Comparison of ENCODE assay signal across 9 cellular contexts in genomic region chr19:18606281-18607221, GRCh38. TPM values are rescaled to one million over a fixed set of nuclear protein-coding genes. Genes with fewer than 3 reads are reported as not detected.
DNase-seq lines count a peak whose midpoint lies in the region; TF ChIP-seq lines count a peak whose summit lies in the region.
"Had no signal": no experiment of that assay in that cellular context is flagged by ENCODE, and none has a peak within 500 bp of the region (broad histone marks: within the 10 kb centered on the region; RNA-seq: fewer than 3 reads in every experiment).

Gene CRLF1 (minus strand): TSS chr19:18606799. CDS start chr19:18606656, 143 bp downstream.

- H3K4me3 ChIP-seq in HEK293 (ENCODE audit: low read depth, low read length) (peak within 1 kb of the TSS; percentile 41), suprapubic skin (peak within 1 kb of the TSS; percentile 52), uterus (no peak within 1 kb of the TSS)

- DNase-seq in MCF 10A (ENCODE audit: unreplicated experiment) (no peak), iPS-NIHi11 (ENCODE audit: low spot score) (peak; percentile 50), suprapubic skin (ENCODE audit: low spot score in 2 of 2) (no peak), NCI-H187 treated with DMSO at 0.1 percent for 48 hours (lab: John Stamatoyannopoulos, UW) (no peak), uterus (no peak)
- DNase-seq in activated naive CD8-positive, alpha-beta T cell treated with anti-CD3 and anti-CD28 coated beads for 36 hours: no peak
- no peak for DNase-seq in activated CD4-positive, alpha-beta T cell treated with anti-CD3 and anti-CD28 coated beads for 1 hour
- DNase-seq: midbrain had no signal

- POLR2A ChIA-PET in HEK293 (lab: Yijun Ruan, JAX) (interaction anchor here (0.6 to 1.8 kb wide), 4 partner anchors 14 to 226 kb away, joined by 3 to 4 read pairs (median 4); no protein-coding TSS in a partner anchor), MCF 10A (lab: Yijun Ruan, JAX) (interaction anchor here (0.6 to 1.4 kb wide), 2 partner anchors 17 to 48 kb away, joined by 3 to 6 read pairs; partner anchors contain the start of gene REX1BD)

- TF ChIP-seq CTCF in HEK293 (tag by site-specific recombination; IDR thresholded peaks at IDR 0.05) (no peak), MCF 10A (IDR thresholded peaks at IDR 0.05; ENCODE audit: unreplicated experiment) (no peak), suprapubic skin (IDR thresholded peaks at IDR 0.05) (no peak), uterus (IDR thresholded peaks at IDR 0.05) (no peak)

- no peaks in the 10 kb centered on the region for H3K36me3 Mint-ChIP-seq in MCF 10A (ENCODE audit: insufficient read depth, unreplicated experiment)
- no peaks in the 10 kb centered on the region for H3K36me3 Mint-ChIP-seq in activated naive CD8-positive, alpha-beta T cell treated with anti-CD3 and anti-CD28 coated beads for 36 hours

- intact Hi-C loops in MCF 10A (cut with micrococcal nuclease) (no loop called here), uterus (cut with DNase I; ENCODE audit: low total_unique reads) (no loop called here)

- H3K36me3 ChIP-seq in HEK293 (ENCODE audit: control insufficient read depth in 2 of 2, insufficient read depth in 1 of 2, low read length in 2 of 2): no peaks in the 10 kb centered on the region
- H3K36me3 ChIP-seq in suprapubic skin: no peaks in the 10 kb centered on the region
- H3K36me3 ChIP-seq in uterus: no peaks in the 10 kb centered on the region

- peaks cover 5% of the 10 kb centered on the region for H3K4me1 Mint-ChIP-seq in MCF 10A (ENCODE audit: insufficient read depth, unreplicated experiment)
- H3K4me1 Mint-ChIP-seq in activated naive CD8-positive, alpha-beta T cell treated with anti-CD3 and anti-CD28 coated beads for 36 hours: peaks cover 7% of the 10 kb centered on the region

- CTCF ChIA-PET in HEK293 (lab: Yijun Ruan, JAX) (interaction anchor here (0.6 to 2.0 kb wide), 2 partner anchors 46 to 241 kb away, joined by 3 to 4 read pairs; no protein-coding TSS in a partner anchor), MCF 10A (lab: Yijun Ruan, JAX) (interaction anchor here (1.5 kb wide), 1 partner anchor 18 kb away, joined by 3 read pairs; the partner anchor contains the start of gene REX1BD)

- 2% methylated on average over 5 of the region's 116 CpGs for WGBS in suprapubic skin

- no peak for TF ChIP-seq EP300 in suprapubic skin (IDR thresholded peaks at IDR 0.05)

- H3K27ac Mint-ChIP-seq in MCF 10A (ENCODE audit: low read depth, unreplicated experiment): peak within 1 kb of the TSS; percentile 40
- no peak within 1 kb of the TSS for H3K27ac Mint-ChIP-seq in activated naive CD8-positive, alpha-beta T cell treated with anti-CD3 and anti-CD28 coated beads for 36 hours

- H3K9me3 Mint-ChIP-seq in MCF 10A (ENCODE audit: unreplicated experiment): no peaks in the 10 kb centered on the region
- H3K9me3 Mint-ChIP-seq in activated naive CD8-positive, alpha-beta T cell treated with anti-CD3 and anti-CD28 coated beads for 36 hours: no peaks in the 10 kb centered on the region

- H3K4me1 ChIP-seq in HEK293 (ENCODE audit: control insufficient read depth, insufficient read depth, low read length): no peaks in the 10 kb centered on the region; the same call in 1 of the 2 replicates
- peaks cover 55% of the 10 kb centered on the region for H3K4me1 ChIP-seq in suprapubic skin
- H3K4me1 ChIP-seq in uterus: peaks cover 0 to 21% of the 10 kb centered on the region in 2 donors

- H3K27ac ChIP-seq in HEK293 (ENCODE audit: extremely low read depth, low read depth, low read length) (no peak within 1 kb of the TSS), suprapubic skin (no peak within 1 kb of the TSS), uterus (no peak within 1 kb of the TSS)

- no peak for TF ChIP-seq POLR2A in suprapubic skin (IDR thresholded peaks at IDR 0.05)
- no peak for TF ChIP-seq POLR2A in uterus (IDR thresholded peaks at IDR 0.05)

- BruUV-seq in MCF 10A (replicated peaks; lab: Mats Ljungman, UMichigan): no TSS peak

- H3K27me3 Mint-ChIP-seq in MCF 10A (ENCODE audit: insufficient read depth, unreplicated experiment): peaks cover 56% of the 10 kb centered on the region
- H3K27me3 Mint-ChIP-seq in activated naive CD8-positive, alpha-beta T cell treated with anti-CD3 and anti-CD28 coated beads for 36 hours: peaks cover 77% of the 10 kb centered on the region

- H3K9me3 ChIP-seq in HEK293 (ENCODE audit: control insufficient read depth, insufficient read depth, low read depth, low read length): no peaks in the 10 kb centered on the region
- no peaks in the 10 kb centered on the region for H3K9me3 ChIP-seq in suprapubic skin
- no peaks in the 10 kb centered on the region for H3K9me3 ChIP-seq in uterus

- H3K4me3 Mint-ChIP-seq in MCF 10A (ENCODE audit: unreplicated experiment): peak within 1 kb of the TSS; percentile 72
- no peak within 1 kb of the TSS for H3K4me3 Mint-ChIP-seq in activated naive CD8-positive, alpha-beta T cell treated with anti-CD3 and anti-CD28 coated beads for 36 hours

- H3K27me3 ChIP-seq in suprapubic skin (peaks cover 78% of the 10 kb centered on the region), uterus (peaks cover 42 to 46% of the 10 kb centered on the region in 2 donors)

TF ChIP-seq in HEK293, 187 proteins besides CTCF, POLR2A, EP300 and RAD21 (continues in another document):
- no peak for TF ChIP-seq ZNF433 (tag by site-specific recombination; IDR thresholded peaks at IDR 0.05; ENCODE audit: low read depth)
- TF ChIP-seq INSM2 (tag by site-specific recombination; IDR thresholded peaks at IDR 0.05): no peak
- no peak for TF ChIP-seq ZNF664 (tag by site-specific recombination; IDR thresholded peaks at IDR 0.05)
- no peak for TF ChIP-seq ZNF423 (tag by site-specific recombination; IDR thresholded peaks at IDR 0.05)
- TF ChIP-seq ZNF26 (tag by site-specific recombination; IDR thresholded peaks at IDR 0.05): no peak
- TF ChIP-seq ZNF394 (tag by site-specific recombination; IDR thresholded peaks at IDR 0.05; ENCODE audit: borderline replicate concordance): no peak
- no peak; the same call in 1 of the 2 replicates for TF ChIP-seq SP7 (tag by site-specific recombination; IDR thresholded peaks at IDR 0.05)
- TF ChIP-seq ZNF223 (tag by site-specific recombination; IDR thresholded peaks at IDR 0.05): no peak
- TF ChIP-seq ZNF585B (tag by site-specific recombination; IDR thresholded peaks at IDR 0.05): no peak
- no peak for TF ChIP-seq ZNF202 (tag by site-specific recombination; IDR thresholded peaks at IDR 0.05; ENCODE audit: borderline replicate concordance)
- TF ChIP-seq ZNF10 (tag by site-specific recombination; IDR thresholded peaks at IDR 0.05): no peak
- TF ChIP-seq BCL11A (tag by site-specific recombination; IDR thresholded peaks at IDR 0.05; ENCODE audit: low read depth): no peak
- TF ChIP-seq ZNF544 (tag by site-specific recombination; IDR thresholded peaks at IDR 0.05): no peak
- TF ChIP-seq ZNF350 (tag by site-specific recombination; IDR thresholded peaks at IDR 0.05): no peak
- no peak for TF ChIP-seq ZBTB44 (tag by site-specific recombination; IDR thresholded peaks at IDR 0.05)
- no peak for TF ChIP-seq ZFP3 (tag by site-specific recombination; IDR thresholded peaks at IDR 0.05; ENCODE audit: low read depth)
- no peak for TF ChIP-seq ZNF677 (tag by site-specific recombination; IDR thresholded peaks at IDR 0.05)
- no peak for TF ChIP-seq ZNF114 (tag by site-specific recombination; IDR thresholded peaks at IDR 0.05)

RNA-seq across cellular contexts. Expression of gene CRLF1, which starts in this region (rescaled TPM):
- total RNA-seq in MCF 10A (2022) (4.3 and 4.8 TPM in 2 replicates), suprapubic skin (10 to 100 TPM; 21.2 to 65.5 (median 47.9) TPM), uterus (under 1 TPM in 3 of 4 donors, not detected in 1; 0.26 to 0.69 (median 0.67) TPM)
- not detected for total RNA-seq in activated naive CD8-positive, alpha-beta T cell treated with anti-CD3 and anti-CD28 coated beads for 36 hours

Comparison
In these comparisons a context has a peak if more than half of its experiments do, and no peak if none do; other contexts are left out.
1. H3K4me3 ChIP-seq: peak in HEK293 (single experiment) and suprapubic skin (single experiment); none in uterus (0 of 2).